In genomic region chr12:6534158-6534913, GRCh38 we compare ENCODE assay signal across 8 cellular contexts. TPM values are rescaled to one million over a fixed set of nuclear protein-coding genes. Genes with fewer than 3 reads are reported as not detected.
DNase-seq lines count a peak whose midpoint lies in the region; ATAC-seq and TF ChIP-seq lines count a peak whose summit lies in the region.

TSS of gene GAPDH (plus strand) at chr12:6534517. CDS start at chr12:6534833, 316 bp downstream.

- H3K4me1 ChIP-seq in gastroesophageal sphincter, result peaks cover 0 to 67% (median 34%) of the 10 kb centered on the region in 3 donors

- TF ChIP-seq CTCF in HFFc6 (IDR thresholded peaks at IDR 0.05) (peak; percentile 19; the same call in 1 of the 2 replicates), NB4 (IDR thresholded peaks at IDR 0.05; ENCODE audit: low read depth, low read length) (no peak), gastroesophageal sphincter (IDR thresholded peaks at IDR 0.05) (peak in 1 of 4 experiments; percentile 23)

- H3K4me3 Mint-ChIP-seq in HFFc6, result peak within 1 kb of the TSS; percentile 95
- peak within 1 kb of the TSS; percentile 98 for H3K4me3 Mint-ChIP-seq in activated naive CD4-positive, alpha-beta T cell treated with anti-CD3 and anti-CD28 coated beads, Interleukin-2, amount 10 ng/mL, durations not matched to agents 7 days and 5 days

- H3K27me3 Mint-ChIP-seq in HFFc6 (ENCODE audit: insufficient read depth), result peaks cover 65% of the 10 kb centered on the region
- H3K27me3 Mint-ChIP-seq in activated naive CD4-positive, alpha-beta T cell treated with anti-CD3 and anti-CD28 coated beads, Interleukin-2, amount 10 ng/mL, durations not matched to agents 7 days and 5 days, result peaks cover 9% of the 10 kb centered on the region

- peak within 1 kb of the TSS; percentile 100 for H3K27ac Mint-ChIP-seq in HFFc6
- peak within 1 kb of the TSS; percentile 99 for H3K27ac Mint-ChIP-seq in activated naive CD4-positive, alpha-beta T cell treated with anti-CD3 and anti-CD28 coated beads, Interleukin-2, amount 10 ng/mL, durations not matched to agents 7 days and 5 days

- peaks cover 64% of the 10 kb centered on the region for H3K4me1 Mint-ChIP-seq in HFFc6 (ENCODE audit: low read depth)
- peaks cover 60% of the 10 kb centered on the region for H3K4me1 Mint-ChIP-seq in activated naive CD4-positive, alpha-beta T cell treated with anti-CD3 and anti-CD28 coated beads, Interleukin-2, amount 10 ng/mL, durations not matched to agents 7 days and 5 days

- peaks cover 35% of the 10 kb centered on the region for H3K9me3 Mint-ChIP-seq in HFFc6
- H3K9me3 Mint-ChIP-seq in activated naive CD4-positive, alpha-beta T cell treated with anti-CD3 and anti-CD28 coated beads, Interleukin-2, amount 10 ng/mL, durations not matched to agents 7 days and 5 days, result no peaks in the 10 kb centered on the region

- DNase-seq in GM04504 (ENCODE audit: low read depth) (peak; percentile 93), HFFc6 (peak; percentile 97), NB4 (ENCODE audit: low read depth) (peak; percentile 97), SK-N-MC (ENCODE audit: low read depth, low spot score) (peak; percentile 59), occipital lobe (lab: John Stamatoyannopoulos, UW) (peak; percentile 94)
- peak; percentile 93 for DNase-seq in activated naive CD4-positive, alpha-beta T cell treated with anti-CD3 and anti-CD28 coated beads, Interleukin-2, amount 10 ng/mL, durations not matched to agents 7 days and 5 days

- no peaks in the 10 kb centered on the region for H3K9me3 ChIP-seq in SK-N-MC (ENCODE audit: low read depth, low read length)
- no peaks in the 10 kb centered on the region for H3K9me3 ChIP-seq in gastroesophageal sphincter

- no peak for TF ChIP-seq EP300 in gastroesophageal sphincter (IDR thresholded peaks at IDR 0.05)

- H3K27ac ChIP-seq in SK-N-MC (peak within 1 kb of the TSS; percentile 96), gastroesophageal sphincter (peak within 1 kb of the TSS; percentile 90 to 99 (median 96)), temporal lobe (ENCODE audit: low read depth, low read length) (peak within 1 kb of the TSS; percentile 99)

- H3K9ac ChIP-seq in SK-N-MC (ENCODE audit: insufficient read length), result peak within 1 kb of the TSS; percentile 98

- H3K36me3 ChIP-seq in SK-N-MC (ENCODE audit: insufficient read depth, low read length) (peaks cover 72% of the 10 kb centered on the region), gastroesophageal sphincter (peaks cover 0 to 57% of the 10 kb centered on the region in 2 donors)

- peak; percentile 83 for ATAC-seq in gastroesophageal sphincter

- TF ChIP-seq POLR2A in NB4 (IDR thresholded peaks at IDR 0.05; ENCODE audit: extremely low read depth, insufficient read length) (peak; percentile 99), gastroesophageal sphincter (IDR thresholded peaks at IDR 0.05) (peak; percentile 98)

- H3K4me3 ChIP-seq in NB4 (ENCODE audit: low read depth, low read length), result peak within 1 kb of the TSS; percentile 95
- peak within 1 kb of the TSS; percentile 97 for H3K4me3 ChIP-seq in SK-N-MC
- H3K4me3 ChIP-seq in gastroesophageal sphincter, result peak within 1 kb of the TSS; percentile 87 to 100

- CTCF ChIA-PET in activated naive CD4-positive, alpha-beta T cell treated with anti-CD3 and anti-CD28 coated beads, Interleukin-2, amount 10 ng/mL, durations not matched to agents 7 days and 5 days (lab: Charles Lee), result interaction anchor here (0.6 to 10.1 kb wide), 3 partner anchors 19 to 237 kb away, joined by 3 to 128 read pairs (median 3); partner anchors contain the start of gene IFFO1

- WGBS in gastroesophageal sphincter (ENCODE audit: low coverage in 1 of 2), 2 donors, result 0% methylated on average over 3 of the region's 69 CpGs; no CpG with 5 or more reads in 1 of the 2 donors

- H3K36me3 Mint-ChIP-seq in HFFc6 (ENCODE audit: low read depth), result peaks cover 61% of the 10 kb centered on the region
- H3K36me3 Mint-ChIP-seq in activated naive CD4-positive, alpha-beta T cell treated with anti-CD3 and anti-CD28 coated beads, Interleukin-2, amount 10 ng/mL, durations not matched to agents 7 days and 5 days, result peaks cover 69% of the 10 kb centered on the region

- no peaks in the 10 kb centered on the region for H3K27me3 ChIP-seq in gastroesophageal sphincter

RNA-seq across cellular contexts. Expression of gene GAPDH, which starts in this region (rescaled TPM):
- 1,000 to 10,000 TPM; 6,263 to 7,539 (median 6,900) TPM for total RNA-seq in HFFc6 (2021; fragmentation: NEBNext Ultra II Directional; extraction: Animal tissue kit (Norgen Biotek cat#: 25700))
- total RNA-seq in gastroesophageal sphincter (1,000 to 10,000 TPM; 1,868 to 3,239 (median 2,463) TPM), occipital lobe (1,311 TPM), temporal lobe (1,154 TPM)

Comparison
In these comparisons a context has a peak if more than half of its experiments do, and no peak if none do; other contexts are left out.
1. Peak in every context shown above with its lines: DNase-seq, ATAC-seq, H3K4me3 ChIP-seq and H3K27ac ChIP-seq.